In the genomic region with DNA sequence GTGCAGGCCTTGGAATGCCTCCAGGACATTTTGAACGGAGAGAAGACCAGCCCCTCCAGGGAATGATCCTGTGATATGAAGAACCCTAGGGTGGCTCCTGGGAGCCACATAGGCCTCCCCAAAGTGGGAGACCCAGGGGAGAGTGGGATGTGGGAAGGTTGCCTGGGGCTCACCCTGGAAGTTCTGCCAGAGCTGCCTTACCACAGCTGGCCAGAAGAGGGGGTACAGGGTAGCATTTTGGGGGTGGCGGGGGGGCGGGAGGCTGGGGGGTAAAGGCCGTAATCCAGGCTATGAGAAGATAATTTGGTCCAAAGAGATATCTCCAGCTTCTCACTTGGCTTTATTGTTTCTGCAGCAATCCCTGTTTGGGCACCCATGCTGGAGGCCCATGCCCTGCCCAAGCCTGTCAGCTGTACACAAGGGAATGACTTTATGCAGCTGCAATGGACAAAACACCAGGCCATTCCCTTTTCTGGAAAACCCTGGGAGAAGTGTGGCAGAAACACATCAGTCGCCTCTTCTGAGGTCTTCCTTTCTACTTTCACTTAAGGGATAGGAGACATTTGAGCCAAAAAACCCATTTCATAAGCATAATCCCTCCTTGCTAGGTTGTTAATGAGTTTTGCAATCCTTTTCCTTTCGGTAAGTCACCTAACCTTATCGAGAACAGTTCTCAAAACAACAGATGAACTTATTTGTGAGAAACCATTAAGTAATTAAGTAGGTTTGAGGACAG, we compare ENCODE assay signal across 7 cellular contexts. TPM values are rescaled to one million over a fixed set of nuclear protein-coding genes. Genes with fewer than 3 reads are reported as not detected.
DNase-seq lines count a peak whose midpoint lies in the region; ATAC-seq and TF ChIP-seq lines count a peak whose summit lies in the region.
"Had no signal": no experiment of that assay in that cellular context is flagged by ENCODE, and none has a peak within 500 bp of the region (broad histone marks: within the 10 kb centered on the region; RNA-seq: fewer than 3 reads in every experiment).

No MANE protein-coding gene starts in this region.

- no peak for DNase-seq in GM06990 (ENCODE audit: extremely low read depth, insufficient read length)
- peak; percentile 6 to 26 for DNase-seq in activated CD4-positive, alpha-beta T cell treated with anti-CD3 and anti-CD28 coated beads, Interleukin-2, amount 50 U/mL, for 4 hours
- DNase-seq in activated T-helper 2 cell treated with anti-CD3 and anti-CD28 coated beads, Interferon-gamma antibody, Interleukin-2, Interleukin-4, amounts not matched to agents 10 μg/mL and 5 μg/mL and 100 μg/mL, durations not matched to agents 14 hours and 24 hours and 36 hours (ENCODE audit: low spot score) = no peak
- DNase-seq in GF-D8 (lab: John Stamatoyannopoulos, UW) = no peak
- DNase-seq: activated naive CD8-positive, alpha-beta T cell treated with anti-CD3 and anti-CD28 coated beads, Interleukin-2, amount 10 ng/mL, durations not matched to agents 7 days and 5 days had no signal

- H3K9me3 Mint-ChIP-seq in activated T-helper 2 cell treated with anti-CD3 and anti-CD28 coated beads, Interferon-gamma antibody, Interleukin-2, Interleukin-4, amounts not matched to agents 10 μg/mL and 5 μg/mL and 100 μg/mL, durations not matched to agents 14 hours and 24 hours and 36 hours = no peaks in the 10 kb centered on the region
- H3K9me3 Mint-ChIP-seq: activated naive CD8-positive, alpha-beta T cell treated with anti-CD3 and anti-CD28 coated beads, Interleukin-2, amount 10 ng/mL, durations not matched to agents 7 days and 5 days had no signal

- H3K36me3 Mint-ChIP-seq in activated T-helper 2 cell treated with anti-CD3 and anti-CD28 coated beads, Interferon-gamma antibody, Interleukin-2, Interleukin-4, amounts not matched to agents 10 μg/mL and 5 μg/mL and 100 μg/mL, durations not matched to agents 14 hours and 24 hours and 36 hours (ENCODE audit: low read depth) = no peaks in the 10 kb centered on the region

- intact Hi-C loops in activated T-helper 2 cell treated with anti-CD3 and anti-CD28 coated beads, Interferon-gamma antibody, Interleukin-2, Interleukin-4, amounts not matched to agents 10 μg/mL and 5 μg/mL and 100 μg/mL, durations not matched to agents 14 hours and 24 hours and 36 hours (cut with micrococcal nuclease) = no loop called here

- no peak overlapping the region for H3K4me3 ChIP-seq in GM06990 (replicated peaks; ENCODE audit: low read depth, low read length)
- no peak overlapping the region for H3K4me3 ChIP-seq in liver (ENCODE audit: low read depth in 1 of 3, low read length in 3 of 3)

- no peak overlapping the region for H3K27ac Mint-ChIP-seq in activated T-helper 2 cell treated with anti-CD3 and anti-CD28 coated beads, Interferon-gamma antibody, Interleukin-2, Interleukin-4, amounts not matched to agents 10 μg/mL and 5 μg/mL and 100 μg/mL, durations not matched to agents 14 hours and 24 hours and 36 hours
- H3K27ac Mint-ChIP-seq: activated naive CD8-positive, alpha-beta T cell treated with anti-CD3 and anti-CD28 coated beads, Interleukin-2, amount 10 ng/mL, durations not matched to agents 7 days and 5 days had no signal

- peaks cover 10 to 38% (median 27%) of the 10 kb centered on the region in 4 donors for H3K4me1 ChIP-seq in liver (ENCODE audit: control insufficient read depth in 4 of 4, insufficient read depth in 4 of 4, low read length in 3 of 4)

- ATAC-seq in HG02870 (IDR thresholded peaks at IDR 0.05; ENCODE audit: unreplicated experiment) = no peak

- peak overlapping the region; percentile 91 to 97 for H3K27ac ChIP-seq in liver (ENCODE audit: low read depth in 1 of 2, low read length in 2 of 2)

- H3K4me1 Mint-ChIP-seq in activated T-helper 2 cell treated with anti-CD3 and anti-CD28 coated beads, Interferon-gamma antibody, Interleukin-2, Interleukin-4, amounts not matched to agents 10 μg/mL and 5 μg/mL and 100 μg/mL, durations not matched to agents 14 hours and 24 hours and 36 hours (ENCODE audit: low read depth) = no peaks in the 10 kb centered on the region

- H3K9me3 ChIP-seq in liver (ENCODE audit: control insufficient read depth in 4 of 4, low read length in 3 of 4) = no peaks in the 10 kb centered on the region

- TF ChIP-seq RAD21 in liver (IDR thresholded peaks at IDR 0.05) = no peak

- no peak overlapping the region for H3K4me3 Mint-ChIP-seq in activated T-helper 2 cell treated with anti-CD3 and anti-CD28 coated beads, Interferon-gamma antibody, Interleukin-2, Interleukin-4, amounts not matched to agents 10 μg/mL and 5 μg/mL and 100 μg/mL, durations not matched to agents 14 hours and 24 hours and 36 hours (ENCODE audit: low read depth)
- H3K4me3 Mint-ChIP-seq: activated naive CD8-positive, alpha-beta T cell treated with anti-CD3 and anti-CD28 coated beads, Interleukin-2, amount 10 ng/mL, durations not matched to agents 7 days and 5 days had no signal

- 72% methylated on average over 7 of the region's 7 CpGs for WGBS in liver

- H3K27me3 ChIP-seq in GM06990 (replicated peaks; ENCODE audit: control insufficient read depth, insufficient read depth, low read length) (no peaks in the 10 kb centered on the region), liver (ENCODE audit: control insufficient read depth in 4 of 4, insufficient read depth in 4 of 4, low read length in 3 of 4) (no peaks in the 10 kb centered on the region)

- no peaks in the 10 kb centered on the region for H3K27me3 Mint-ChIP-seq in activated T-helper 2 cell treated with anti-CD3 and anti-CD28 coated beads, Interferon-gamma antibody, Interleukin-2, Interleukin-4, amounts not matched to agents 10 μg/mL and 5 μg/mL and 100 μg/mL, durations not matched to agents 14 hours and 24 hours and 36 hours (ENCODE audit: low read depth)
- H3K27me3 Mint-ChIP-seq: activated naive CD8-positive, alpha-beta T cell treated with anti-CD3 and anti-CD28 coated beads, Interleukin-2, amount 10 ng/mL, durations not matched to agents 7 days and 5 days had no signal

- no peak overlapping the region for H3K9ac ChIP-seq in liver (ENCODE audit: low read depth in 1 of 2, low read length in 2 of 2)

- TF ChIP-seq CTCF in GM06990 (IDR thresholded peaks at IDR 0.05; ENCODE audit: insufficient read depth, low read length, poor library complexity, severe bottlenecking) (peak; percentile 66), liver (IDR thresholded peaks at IDR 0.05; ENCODE audit: low read depth, low read length, missing input control) (peak; percentile 26)

- peaks cover 16% of the 10 kb centered on the region for H3K36me3 ChIP-seq in GM06990 (ENCODE audit: control insufficient read depth, insufficient read depth, low read length)
- H3K36me3 ChIP-seq in liver (ENCODE audit: control insufficient read depth in 4 of 4, insufficient read depth in 3 of 4, low read depth in 1 of 4, low read length in 3 of 4) = peaks cover 0 to 24% (median 16%) of the 10 kb centered on the region in 4 donors

TF ChIP-seq in liver, 16 proteins besides CTCF, POLR2A, EP300 and RAD21:
- peak; percentile 31 for TF ChIP-seq SP1 (IDR thresholded peaks at IDR 0.05)
- TF ChIP-seq HNF4A (conservative IDR thresholded peaks at IDR 0.05) = peak in 1 of 2 donors; percentile 16
- peak in 1 of 2 donors; percentile 32 for TF ChIP-seq EGR1 (IDR thresholded peaks at IDR 0.05; ENCODE audit: low read depth in 2 of 2)
- no peak for TF ChIP-seq NR2F2 (IDR thresholded peaks at IDR 0.05)
- no peak for TF ChIP-seq HNF4G (IDR thresholded peaks at IDR 0.05)
- TF ChIP-seq, protein P1, sequence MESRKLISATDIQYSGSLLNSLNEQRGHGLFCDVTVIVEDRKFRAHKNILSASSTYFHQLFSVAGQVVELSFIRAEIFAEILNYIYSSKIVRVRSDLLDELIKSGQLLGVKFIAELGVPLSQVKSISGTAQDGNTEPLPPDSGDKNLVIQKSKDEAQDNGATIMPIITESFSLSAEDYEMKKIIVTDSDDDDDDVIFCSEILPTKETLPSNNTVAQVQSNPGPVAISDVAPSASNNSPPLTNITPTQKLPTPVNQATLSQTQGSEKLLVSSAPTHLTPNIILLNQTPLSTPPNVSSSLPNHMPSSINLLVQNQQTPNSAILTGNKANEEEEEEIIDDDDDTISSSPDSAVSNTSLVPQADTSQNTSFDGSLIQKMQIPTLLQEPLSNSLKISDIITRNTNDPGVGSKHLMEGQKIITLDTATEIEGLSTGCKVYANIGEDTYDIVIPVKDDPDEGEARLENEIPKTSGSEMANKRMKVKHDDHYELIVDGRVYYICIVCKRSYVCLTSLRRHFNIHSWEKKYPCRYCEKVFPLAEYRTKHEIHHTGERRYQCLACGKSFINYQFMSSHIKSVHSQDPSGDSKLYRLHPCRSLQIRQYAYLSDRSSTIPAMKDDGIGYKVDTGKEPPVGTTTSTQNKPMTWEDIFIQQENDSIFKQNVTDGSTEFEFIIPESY (IDR thresholded peaks at IDR 0.05) = no peak
- TF ChIP-seq RXRA (IDR thresholded peaks at IDR 0.05) = peak; percentile 28 to 64
- TF ChIP-seq YY1 (IDR thresholded peaks at IDR 0.05) = peak; percentile 57

RNA-seq across cellular contexts. Expression of a gene that starts 11.0 kb away (rescaled TPM):
- 10 to 100 TPM in 1 of 2 donors, under 1 TPM in 1; 0.25 to 12.1 TPM for total RNA-seq in liver
- 1 to 10 TPM; 1.8 to 6.1 TPM for polyA plus RNA-seq in liver
- total RNA-seq in activated T-helper 2 cell treated with anti-CD3 and anti-CD28 coated beads, Interferon-gamma antibody, Interleukin-2, Interleukin-4, amounts not matched to agents 10 μg/mL and 5 μg/mL and 100 μg/mL, durations not matched to agents 14 hours and 24 hours and 36 hours = 1.9 and 2.6 TPM in 2 replicates

RNA-seq across cellular contexts. Expression of a gene that starts 15.4 kb away (rescaled TPM):
- total RNA-seq in liver = 1,000 to 10,000 TPM in 1 of 2 donors, 100 to 1,000 TPM in 1; 447 to 2,000 TPM
- polyA plus RNA-seq in liver = 1,000 to 10,000 TPM; 2,821 to 3,354 TPM
- total RNA-seq in activated T-helper 2 cell treated with anti-CD3 and anti-CD28 coated beads, Interferon-gamma antibody, Interleukin-2, Interleukin-4, amounts not matched to agents 10 μg/mL and 5 μg/mL and 100 μg/mL, durations not matched to agents 14 hours and 24 hours and 36 hours = 3.6 and 4.8 TPM in 2 replicates

RNA-seq across cellular contexts. Expression of a gene that starts 51.3 kb away (rescaled TPM):
- 1,000 to 10,000 TPM in 1 of 2 donors, 100 to 1,000 TPM in 1; 507 to 1,075 TPM for total RNA-seq in liver
- polyA plus RNA-seq in liver = 1,000 to 10,000 TPM in 1 of 2 donors, 100 to 1,000 TPM in 1; 743 to 1,326 TPM
- not detected in 2 replicates for total RNA-seq in activated T-helper 2 cell treated with anti-CD3 and anti-CD28 coated beads, Interferon-gamma antibody, Interleukin-2, Interleukin-4, amounts not matched to agents 10 μg/mL and 5 μg/mL and 100 μg/mL, durations not matched to agents 14 hours and 24 hours and 36 hours
- total RNA-seq: activated naive CD8-positive, alpha-beta T cell treated with anti-CD3 and anti-CD28 coated beads, Interleukin-2, amount 10 ng/mL, durations not matched to agents 7 days and 5 days had no signal

RNA-seq across cellular contexts. Expression of a gene that starts 51.5 kb away (rescaled TPM):
- 10 to 100 TPM; 14.0 to 24.4 TPM for total RNA-seq in liver
- polyA plus RNA-seq in liver = 10 to 100 TPM; 18.6 to 23.1 TPM
- total RNA-seq in activated T-helper 2 cell treated with anti-CD3 and anti-CD28 coated beads, Interferon-gamma antibody, Interleukin-2, Interleukin-4, amounts not matched to agents 10 μg/mL and 5 μg/mL and 100 μg/mL, durations not matched to agents 14 hours and 24 hours and 36 hours = 17.4 and 17.6 TPM in 2 replicates

Comparison
In these comparisons a context has a peak if more than half of its experiments do, and no peak if none do; other contexts are left out.
1. DNase-seq: peak in activated CD4-positive, alpha-beta T cell treated with anti-CD3 and anti-CD28 coated beads, Interleukin-2, amount 50 U/mL, for 4 hours (2 of 2); none in GM06990 (single experiment), activated T-helper 2 cell treated with anti-CD3 and anti-CD28 coated beads, Interferon-gamma antibody, Interleukin-2, Interleukin-4, amounts not matched to agents 10 μg/mL and 5 μg/mL and 100 μg/mL, durations not matched to agents 14 hours and 24 hours and 36 hours (single experiment) and GF-D8 (single experiment).
2. RNA of a gene that starts 15.4 kb away (total RNA-seq): 447 to 2,000 TPM in liver; 3.6 to 4.8 TPM in activated T-helper 2 cell treated with anti-CD3 and anti-CD28 coated beads, Interferon-gamma antibody, Interleukin-2, Interleukin-4, amounts not matched to agents 10 μg/mL and 5 μg/mL and 100 μg/mL, durations not matched to agents 14 hours and 24 hours and 36 hours; every median in the first group is over 10 times any median in the second.
3. RNA of a gene that starts 51.3 kb away (total RNA-seq): 507 to 1,075 TPM in liver; not detected in activated T-helper 2 cell treated with anti-CD3 and anti-CD28 coated beads, Interferon-gamma antibody, Interleukin-2, Interleukin-4, amounts not matched to agents 10 μg/mL and 5 μg/mL and 100 μg/mL, durations not matched to agents 14 hours and 24 hours and 36 hours; every median in the first group is over 100 times any median in the second.